8 cellular contexts compared by ENCODE assay signal in genomic region chr1:181106022-181106312, GRCh38. TPM values are rescaled to one million over a fixed set of nuclear protein-coding genes. Genes with fewer than 3 reads are reported as not detected.
DNase-seq lines count a peak whose midpoint lies in the region; ATAC-seq and TF ChIP-seq lines count a peak whose summit lies in the region.

No MANE protein-coding gene starts in this region.

- BruUV-seq in Caco-2 (replicated peaks; lab: Mats Ljungman, UMichigan) = no TSS peak

- H3K79me2 ChIP-seq in OCI-LY3 (ENCODE audit: low read length) = peaks cover 10% of the 10 kb centered on the region; the same call in 1 of the 2 replicates

- no peak overlapping the region for H3K27ac ChIP-seq in OCI-LY3 (ENCODE audit: low read length)
- H3K27ac ChIP-seq in prostate gland = peak overlapping the region; percentile 57 to 58

- TF ChIP-seq CTCF in Caco-2 (IDR thresholded peaks at IDR 0.05; ENCODE audit: insufficient read depth in 1 of 2, low read depth in 1 of 2, low read length in 1 of 2, severe bottlenecking in 1 of 2, unreplicated experiment in 1 of 2) (no peak), OCI-LY3 (IDR thresholded peaks at IDR 0.05; ENCODE audit: low read depth, low read length) (no peak), endothelial cell (IDR thresholded peaks at IDR 0.05; ENCODE audit: unreplicated experiment) (no peak), prostate gland (IDR thresholded peaks at IDR 0.05) (no peak)

- no peak for ATAC-seq in GM21529 (IDR thresholded peaks at IDR 0.05; ENCODE audit: unreplicated experiment)
- ATAC-seq in HG02678 (IDR thresholded peaks at IDR 0.05; ENCODE audit: unreplicated experiment) = no peak

- H3K27me3 Mint-ChIP-seq in Caco-2 (ENCODE audit: insufficient read depth, unreplicated experiment) (no peaks in the 10 kb centered on the region), endothelial cell (ENCODE audit: unreplicated experiment) (peaks cover 20% of the 10 kb centered on the region)

- H3K27me3 ChIP-seq in Caco-2 (replicated peaks; ENCODE audit: control insufficient read depth, insufficient read depth, low read length) (no peaks in the 10 kb centered on the region), OCI-LY3 (ENCODE audit: low read depth, low read length) (peaks cover 57% of the 10 kb centered on the region), prostate gland (replicated peaks; ENCODE audit: insufficient read depth) (no peaks in the 10 kb centered on the region)

- H3K4me1 ChIP-seq in Caco-2 (peaks cover 51% of the 10 kb centered on the region), OCI-LY3 (ENCODE audit: low read length) (peaks cover 68% of the 10 kb centered on the region), prostate gland (replicated peaks) (no peaks in the 10 kb centered on the region)

- peak overlapping the region; percentile 57 for H3K4me3 ChIP-seq in Caco-2 (ENCODE audit: low read depth, low read length)
- peak overlapping the region; percentile 73 for H3K4me3 ChIP-seq in OCI-LY3 (ENCODE audit: low read length)
- peak overlapping the region; percentile 68 to 76 for H3K4me3 ChIP-seq in prostate gland

- H3K27ac Mint-ChIP-seq in Caco-2 (ENCODE audit: unreplicated experiment) = peak overlapping the region; percentile 86
- peak overlapping the region; percentile 99 for H3K27ac Mint-ChIP-seq in endothelial cell (ENCODE audit: unreplicated experiment)

- WGBS in prostate gland = 82% methylated on average over 3 of the region's 3 CpGs

- intact Hi-C loops in Caco-2 (cut with micrococcal nuclease; ENCODE audit: unreplicated experiment) = no loop called here
- intact Hi-C loops in prostate gland (cut with DNase I) = no loop called here

- H3K9me3 Mint-ChIP-seq in Caco-2 (ENCODE audit: unreplicated experiment) (no peaks in the 10 kb centered on the region), endothelial cell (ENCODE audit: unreplicated experiment) (no peaks in the 10 kb centered on the region)

- POLR2A ChIA-PET in Caco-2 (lab: Charles Lee) = interaction anchor here (1.4 to 2.4 kb wide), 2 partner anchors 17 to 18 kb away, joined by 5 to 8 read pairs; partner anchors contain the start of gene IER5

- H3K4me3 Mint-ChIP-seq in Caco-2 (ENCODE audit: unreplicated experiment) (peak overlapping the region; percentile 76), endothelial cell (ENCODE audit: unreplicated experiment) (peak overlapping the region; percentile 95)

- peak overlapping the region; percentile 10; the same call in 1 of the 2 replicates for H2AFZ ChIP-seq in OCI-LY3 (ENCODE audit: low read depth, low read length)

- H3K9me3 ChIP-seq in Caco-2 (no peaks in the 10 kb centered on the region), OCI-LY3 (ENCODE audit: insufficient read depth, low read length) (no peaks in the 10 kb centered on the region), prostate gland (no peaks in the 10 kb centered on the region)

- H3K4me2 ChIP-seq in OCI-LY3 (ENCODE audit: low read length) = peak overlapping the region; percentile 82

- H4K20me1 ChIP-seq in OCI-LY3 (ENCODE audit: insufficient read depth, low read length) = no peaks in the 10 kb centered on the region

- no peak overlapping the region for H3K9ac ChIP-seq in OCI-LY3 (ENCODE audit: low read length)

- TF ChIP-seq POLR2A in prostate gland (IDR thresholded peaks at IDR 0.05) = no peak

- peaks cover 14% of the 10 kb centered on the region for H3K36me3 Mint-ChIP-seq in Caco-2 (ENCODE audit: insufficient read depth, unreplicated experiment)
- peaks cover 7% of the 10 kb centered on the region for H3K36me3 Mint-ChIP-seq in endothelial cell (ENCODE audit: low read depth, unreplicated experiment)

- peaks cover 61% of the 10 kb centered on the region for H3K4me1 Mint-ChIP-seq in Caco-2 (ENCODE audit: low read depth, unreplicated experiment)
- peaks cover 73% of the 10 kb centered on the region for H3K4me1 Mint-ChIP-seq in endothelial cell (ENCODE audit: unreplicated experiment)

- DNase-seq in Caco-2 = no peak
- no peak for DNase-seq in endothelial cell (ENCODE audit: low spot score)
- DNase-seq in prostate gland (ENCODE audit: low spot score) = no peak
- no peak for DNase-seq in NCI-H2081 (lab: John Stamatoyannopoulos, UW)
- no peak for DNase-seq in stimulated activated CD4-positive, alpha-beta T cell treated with anti-CD3 and anti-CD28 coated beads, Interleukin-15, amount 100 ng/mL, for 24 hours

- no peaks in the 10 kb centered on the region; the same call in 1 of the 2 replicates for H3K36me3 ChIP-seq in Caco-2 (ENCODE audit: control insufficient read depth, insufficient read depth, low read length)
- H3K36me3 ChIP-seq in OCI-LY3 (replicated peaks; ENCODE audit: low read depth, low read length) = no peaks in the 10 kb centered on the region
- no peaks in the 10 kb centered on the region for H3K36me3 ChIP-seq in prostate gland

- CTCF ChIA-PET in Caco-2 (lab: Charles Lee) = interaction anchor here (1.1 to 2.0 kb wide), 2 partner anchors 13 to 36 kb away, joined by 3 to 9 read pairs; no protein-coding TSS in a partner anchor

RNA-seq across cellular contexts. Expression of gene IER5, which starts 17.5 kb away (rescaled TPM):
- total RNA-seq in Caco-2 (2022) (8.6 and 9.4 TPM in 2 replicates), endothelial cell (ENCODE audit: unreplicated experiment) (18.0 TPM), prostate gland (10 to 100 TPM; 10.3 to 14.3 TPM)
